ENCODE assay signal across 34 cellular contexts in the genomic region with DNA sequence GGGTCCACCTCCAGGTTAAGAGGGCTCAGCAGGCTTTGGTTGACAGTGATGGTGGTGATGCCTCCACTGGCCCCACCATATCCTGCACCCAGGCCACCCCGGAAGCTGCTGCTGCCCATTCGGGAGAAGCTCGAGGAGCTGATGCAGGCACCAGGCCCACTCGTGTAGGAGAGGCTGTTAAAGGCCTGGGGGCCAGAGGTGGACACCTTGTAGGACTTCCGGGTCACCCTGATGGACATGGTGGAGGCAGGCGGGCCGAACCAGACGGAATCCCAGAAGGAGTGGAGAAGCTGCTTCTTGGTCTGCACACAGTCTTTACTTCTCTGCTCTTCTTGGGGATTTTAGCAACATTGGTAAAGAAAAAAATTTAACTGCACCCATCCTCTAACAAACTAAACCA.
"Had no signal": no experiment of that assay in that cellular context is flagged by ENCODE, and none has a peak within 500 bp of the region (broad histone marks: within the 10 kb centered on the region; RNA-seq: fewer than 3 reads in every experiment).

No MANE protein-coding gene starts in this region.

- H3K4me3 ChIP-seq: MG63 had no signal

- H3K27me3 ChIP-seq: MG63 had no signal

- H3K27ac ChIP-seq: KMS-11 had no signal

- H3K36me3 ChIP-seq: MG63 had no signal

- DNase-seq: Karpas-422, Kasumi-1, MG63, MM.1S, MV-4-11, NCI-H1048, NCI-H1092, NCI-H1092 treated with DMSO at 0.1 percent for 48 hours, NCI-H1105, NCI-H1105 treated with DMSO at 0.1 percent for 48 hours, NCI-H1417, NCI-H1417 treated with DMSO at 0.1 percent for 48 hours, NCI-H1436, NCI-H1436 treated with DMSO at 0.1 percent for 48 hours, NCI-H146, NCI-H1694, NCI-H1694 treated with DMSO at 0.1 percent for 48 hours, NCI-H187, NCI-H187 treated with DMSO at 0.1 percent for 48 hours, NCI-H1930, NCI-H2029, NCI-H2029 treated with DMSO at 0.1 percent for 48 hours, NCI-H2081, NCI-H2081 treated with DMSO at 0.1 percent for 48 hours, NCI-H2107, NCI-H2171, NCI-H2171 treated with DMSO at 0.1 percent for 48 hours, NCI-H2227 treated with DMSO at 0.1 percent for 48 hours, NCI-H226, NCI-H345, NCI-H446, NCI-H446 treated with DMSO at 0.1 percent for 48 hours, NCI-H510A had no signal

- H3K9me3 ChIP-seq: MG63 had no signal

- H3K4me2 ChIP-seq: KMS-11 had no signal
